ENCODE assay signal across 22 cellular contexts in the genomic region with DNA sequence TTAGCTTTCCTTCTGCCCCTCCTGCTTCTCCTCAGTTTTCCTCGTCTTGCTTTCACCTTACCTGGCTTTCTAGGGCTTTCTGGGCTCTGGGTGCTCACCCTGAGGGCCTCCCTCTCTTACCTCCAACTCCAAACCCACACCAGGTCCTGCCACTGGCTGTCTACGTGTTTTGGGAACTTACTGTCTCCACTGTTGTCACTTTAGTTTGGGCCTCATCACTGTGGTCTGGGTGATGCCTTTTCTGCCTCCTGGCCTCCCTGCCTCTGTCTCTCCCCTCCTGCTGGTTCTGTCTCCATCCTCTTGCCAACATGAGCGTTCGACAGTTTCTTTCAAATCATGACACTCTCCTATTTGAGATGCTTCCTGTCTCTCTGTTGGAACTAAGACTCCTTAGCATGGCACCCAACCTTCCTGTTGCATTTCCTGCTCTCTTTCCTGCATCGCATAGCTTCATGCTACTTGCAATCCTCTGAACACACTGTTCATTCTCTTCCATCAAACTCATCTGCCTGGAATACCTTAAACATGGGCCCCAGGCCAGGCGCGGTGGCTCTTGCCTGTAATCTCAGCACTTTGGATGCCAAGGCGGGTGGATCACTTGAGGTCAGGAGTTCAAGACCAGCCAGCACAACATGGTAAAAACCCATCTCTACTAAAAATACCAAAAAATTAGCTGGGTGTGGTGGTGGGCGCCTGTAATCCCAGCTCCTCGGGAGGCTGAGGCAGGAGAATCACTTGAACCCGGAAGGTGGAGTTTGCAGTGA. TPM values are rescaled to one million over a fixed set of nuclear protein-coding genes. Genes with fewer than 3 reads are reported as not detected.
DNase-seq lines count a peak whose midpoint lies in the region; ATAC-seq and TF ChIP-seq lines count a peak whose summit lies in the region.
"Had no signal": no experiment of that assay in that cellular context is flagged by ENCODE, and none has a peak within 500 bp of the region (broad histone marks: within the 10 kb centered on the region; RNA-seq: fewer than 3 reads in every experiment).

No MANE protein-coding gene starts in this region.

- no peak overlapping the region for H3K4me3 ChIP-seq in RWPE2 (ENCODE audit: severe bottlenecking)
- H3K4me3 ChIP-seq: Peyer's patch had no signal

- H3K36me3 ChIP-seq in RWPE2 (ENCODE audit: low read depth), result peaks cover 46% of the 10 kb centered on the region
- H3K36me3 ChIP-seq: Peyer's patch had no signal

- H3K9me3 Mint-ChIP-seq in activated T-cell treated with anti-CD3 and anti-CD28 coated beads, Interleukin-2, amount 50 U/mL, for 24 hours, result no peaks in the 10 kb centered on the region
- H3K9me3 Mint-ChIP-seq in activated T-cell treated with anti-CD3 and anti-CD28 coated beads, Interleukin-2, amount 50 U/mL, for 72 hours, result no peaks in the 10 kb centered on the region
- H3K9me3 Mint-ChIP-seq in memory B cell, result no peaks in the 10 kb centered on the region
- no peaks in the 10 kb centered on the region for H3K9me3 Mint-ChIP-seq in stimulated activated naive B cell treated with anti-CD40 and anti-IgM and Interleukin-4, amounts not matched to agents 10 μg/mL and 1 μg/mL and 100 μg/mL, for 72 hours
- H3K9me3 Mint-ChIP-seq: CD4-positive, alpha-beta T cell had no signal

- H3K27ac Mint-ChIP-seq in activated T-cell treated with anti-CD3 and anti-CD28 coated beads, Interleukin-2, amount 50 U/mL, for 24 hours, result no peak overlapping the region
- no peak overlapping the region for H3K27ac Mint-ChIP-seq in activated T-cell treated with anti-CD3 and anti-CD28 coated beads, Interleukin-2, amount 50 U/mL, for 72 hours
- peak overlapping the region; percentile 31 for H3K27ac Mint-ChIP-seq in memory B cell
- peak overlapping the region; percentile 92 for H3K27ac Mint-ChIP-seq in stimulated activated naive B cell treated with anti-CD40 and anti-IgM and Interleukin-4, amounts not matched to agents 10 μg/mL and 1 μg/mL and 100 μg/mL, for 72 hours
- H3K27ac Mint-ChIP-seq: CD4-positive, alpha-beta T cell had no signal

- H3K4me3 Mint-ChIP-seq in activated T-cell treated with anti-CD3 and anti-CD28 coated beads, Interleukin-2, amount 50 U/mL, for 24 hours, result no peak overlapping the region
- H3K4me3 Mint-ChIP-seq in activated T-cell treated with anti-CD3 and anti-CD28 coated beads, Interleukin-2, amount 50 U/mL, for 72 hours, result no peak overlapping the region
- peak overlapping the region; percentile 0 for H3K4me3 Mint-ChIP-seq in memory B cell
- H3K4me3 Mint-ChIP-seq in stimulated activated naive B cell treated with anti-CD40 and anti-IgM and Interleukin-4, amounts not matched to agents 10 μg/mL and 1 μg/mL and 100 μg/mL, for 72 hours, result peak overlapping the region; percentile 58 to 72
- H3K4me3 Mint-ChIP-seq: CD4-positive, alpha-beta T cell had no signal

- H3K27me3 ChIP-seq in RWPE2 (ENCODE audit: insufficient read depth, poor library complexity, severe bottlenecking), result no peaks in the 10 kb centered on the region
- H3K27me3 ChIP-seq: Peyer's patch had no signal

- no peak for ATAC-seq in activated T-cell treated with anti-CD3 and anti-CD28 coated beads, Interleukin-2, amount 50 U/mL, for 72 hours (replicated peaks in 1 of 2)
- ATAC-seq in RWPE2 (ENCODE audit: low read depth) (no peak), memory B cell (ENCODE audit: low read depth) (no peak)
- no peak for ATAC-seq in stimulated activated naive B cell treated with anti-CD40 and anti-IgM and Interleukin-4, amounts not matched to agents 10 μg/mL and 1 μg/mL and 100 μg/mL, for 72 hours (replicated peaks)
- ATAC-seq: Right ventricle myocardium inferior had no signal

- H3K27me3 Mint-ChIP-seq in activated T-cell treated with anti-CD3 and anti-CD28 coated beads, Interleukin-2, amount 50 U/mL, for 24 hours, result no peaks in the 10 kb centered on the region
- H3K27me3 Mint-ChIP-seq in activated T-cell treated with anti-CD3 and anti-CD28 coated beads, Interleukin-2, amount 50 U/mL, for 72 hours (ENCODE audit: low read depth), result no peaks in the 10 kb centered on the region
- no peaks in the 10 kb centered on the region for H3K27me3 Mint-ChIP-seq in memory B cell
- H3K27me3 Mint-ChIP-seq in stimulated activated naive B cell treated with anti-CD40 and anti-IgM and Interleukin-4, amounts not matched to agents 10 μg/mL and 1 μg/mL and 100 μg/mL, for 72 hours, result no peaks in the 10 kb centered on the region

- H3K4me1 ChIP-seq in RWPE2 (ENCODE audit: insufficient read depth, poor library complexity, severe bottlenecking), result peaks cover 19% of the 10 kb centered on the region
- H3K4me1 ChIP-seq: Caco-2 had no signal

- peaks cover 7% of the 10 kb centered on the region for H3K36me3 Mint-ChIP-seq in activated T-cell treated with anti-CD3 and anti-CD28 coated beads, Interleukin-2, amount 50 U/mL, for 24 hours (ENCODE audit: low read depth)
- H3K36me3 Mint-ChIP-seq in activated T-cell treated with anti-CD3 and anti-CD28 coated beads, Interleukin-2, amount 50 U/mL, for 72 hours (ENCODE audit: insufficient read depth in 2 of 2), result no peaks in the 10 kb centered on the region
- peaks cover 42% of the 10 kb centered on the region for H3K36me3 Mint-ChIP-seq in memory B cell
- H3K36me3 Mint-ChIP-seq in stimulated activated naive B cell treated with anti-CD40 and anti-IgM and Interleukin-4, amounts not matched to agents 10 μg/mL and 1 μg/mL and 100 μg/mL, for 72 hours, result peaks cover 73 to 87% of the 10 kb centered on the region in 2 donors

- peaks cover 5% of the 10 kb centered on the region for H3K4me1 Mint-ChIP-seq in activated T-cell treated with anti-CD3 and anti-CD28 coated beads, Interleukin-2, amount 50 U/mL, for 24 hours (ENCODE audit: low read depth)
- H3K4me1 Mint-ChIP-seq in activated T-cell treated with anti-CD3 and anti-CD28 coated beads, Interleukin-2, amount 50 U/mL, for 72 hours (ENCODE audit: low read depth), result peaks cover 6% of the 10 kb centered on the region
- peaks cover 42% of the 10 kb centered on the region for H3K4me1 Mint-ChIP-seq in memory B cell
- H3K4me1 Mint-ChIP-seq in stimulated activated naive B cell treated with anti-CD40 and anti-IgM and Interleukin-4, amounts not matched to agents 10 μg/mL and 1 μg/mL and 100 μg/mL, for 72 hours, result peaks cover 53 to 79% of the 10 kb centered on the region in 2 donors

- no peaks in the 10 kb centered on the region for H3K9me3 ChIP-seq in RWPE2 (ENCODE audit: severe bottlenecking)
- H3K9me3 ChIP-seq: Caco-2, Peyer's patch had no signal

- H3K27ac ChIP-seq in RWPE2 (ENCODE audit: poor library complexity, severe bottlenecking), result no peak overlapping the region
- H3K27ac ChIP-seq: 22Rv1, Peyer's patch had no signal

- peak; percentile 13 for DNase-seq in activated T-cell treated with anti-CD3 and anti-CD28 coated beads, Interleukin-2, amount 50 U/mL, for 24 hours
- DNase-seq in activated T-cell treated with anti-CD3 and anti-CD28 coated beads, Interleukin-2, amount 50 U/mL, for 72 hours, result no peak
- DNase-seq in RWPE2 (ENCODE audit: low spot score), result peak; percentile 61
- DNase-seq in memory B cell (ENCODE audit: low spot score in 2 of 2), result no peak
- no peak for DNase-seq in stimulated activated naive B cell treated with anti-CD40 and anti-IgM and Interleukin-4, amounts not matched to agents 10 μg/mL and 1 μg/mL and 100 μg/mL, for 72 hours
- DNase-seq in SIG-M5 (lab: John Stamatoyannopoulos, UW), result no peak
- no peak for DNase-seq in kidney tubule cell (ENCODE audit: low spot score)
- no peak for DNase-seq in stimulated activated naive CD4-positive, alpha-beta T cell (lab: John Stamatoyannopoulos, UW)
- DNase-seq: DMS153, GDM1, GOT3, KBM-7, NCI-H1105, NCI-H2081, NCI-H2171 treated with DMSO at 0.1 percent for 48 hours, NCI-H446 treated with DMSO at 0.1 percent for 48 hours, NCI-H69 had no signal

- no peak for TF ChIP-seq CTCF in RWPE2 (IDR thresholded peaks at IDR 0.05; ENCODE audit: poor library complexity, severe bottlenecking)

RNA-seq across cellular contexts. Expression of a gene that starts 5.5 kb away (rescaled TPM):
- 1 to 10 TPM; 3.6 to 4.2 TPM for total RNA-seq in activated T-cell treated with anti-CD3 and anti-CD28 coated beads, Interleukin-2, amount 50 U/mL, for 72 hours
- total RNA-seq: Caco-2 had no signal

RNA-seq across cellular contexts. Expression of a gene that starts 33.9 kb away (rescaled TPM):
- total RNA-seq in activated T-cell treated with anti-CD3 and anti-CD28 coated beads, Interleukin-2, amount 50 U/mL, for 72 hours, result 10 to 100 TPM; 18.2 to 19.2 TPM

Comparison
In these comparisons a context has a peak if more than half of its experiments do, and no peak if none do; other contexts are left out.
1. DNase-seq: peak in activated T-cell treated with anti-CD3 and anti-CD28 coated beads, Interleukin-2, amount 50 U/mL, for 24 hours (single experiment) and RWPE2 (single experiment); none in activated T-cell treated with anti-CD3 and anti-CD28 coated beads, Interleukin-2, amount 50 U/mL, for 72 hours (0 of 2), memory B cell (0 of 2), stimulated activated naive B cell treated with anti-CD40 and anti-IgM and Interleukin-4, amounts not matched to agents 10 μg/mL and 1 μg/mL and 100 μg/mL, for 72 hours (single experiment), SIG-M5 (single experiment), kidney tubule cell (single experiment) and stimulated activated naive CD4-positive, alpha-beta T cell (0 of 6).
2. H3K27ac Mint-ChIP-seq: peak in memory B cell (single experiment) and stimulated activated naive B cell treated with anti-CD40 and anti-IgM and Interleukin-4, amounts not matched to agents 10 μg/mL and 1 μg/mL and 100 μg/mL, for 72 hours (single experiment); none in activated T-cell treated with anti-CD3 and anti-CD28 coated beads, Interleukin-2, amount 50 U/mL, for 24 hours (single experiment) and activated T-cell treated with anti-CD3 and anti-CD28 coated beads, Interleukin-2, amount 50 U/mL, for 72 hours (single experiment).
3. H3K4me3 Mint-ChIP-seq: peak in memory B cell (single experiment) and stimulated activated naive B cell treated with anti-CD40 and anti-IgM and Interleukin-4, amounts not matched to agents 10 μg/mL and 1 μg/mL and 100 μg/mL, for 72 hours (2 of 2); none in activated T-cell treated with anti-CD3 and anti-CD28 coated beads, Interleukin-2, amount 50 U/mL, for 24 hours (single experiment) and activated T-cell treated with anti-CD3 and anti-CD28 coated beads, Interleukin-2, amount 50 U/mL, for 72 hours (0 of 2).